11 cellular contexts compared by ENCODE assay signal in genomic region chr19:50947123-50947522, GRCh38. TPM values are rescaled to one million over a fixed set of nuclear protein-coding genes. Genes with fewer than 3 reads are reported as not detected.
"Had no signal": no experiment of that assay in that cellular context is flagged by ENCODE, and none has a peak within 500 bp of the region (broad histone marks: within the 10 kb centered on the region; RNA-seq: fewer than 3 reads in every experiment).

No MANE protein-coding gene starts in this region.

- DNase-seq: H9, HCEC 1CT, HFFc6, Kasumi-1, KG1 had no signal

- ATAC-seq: GM23338, HepG2 had no signal

- H3K27ac ChIP-seq: HL-60 had no signal

- H2AFZ ChIP-seq: GM23338 had no signal

- FAIRE-seq: HepG2 had no signal

- H3K4me3 ChIP-seq: GM23338 had no signal

- H3K4me2 ChIP-seq: GM23338 had no signal

RNA-seq across cellular contexts. Expression of gene KLK5, which starts 5.7 kb away (rescaled TPM):
- total RNA-seq: H4, H9, HepG2, HFFc6, HT1080 had no signal
- polyA plus RNA-seq: GM23338, HepG2, IgD-negative memory B cell had no signal

RNA-seq across cellular contexts. Expression of gene KLK6, which starts 22.3 kb away (rescaled TPM):
- total RNA-seq: H4, HFFc6, HT1080 had no signal
- polyA plus RNA-seq: IgD-negative memory B cell had no signal

RNA-seq across cellular contexts. Expression of gene KLK4, which starts 35.9 kb away (rescaled TPM):
- total RNA-seq: H4, HepG2, HFFc6, HT1080 had no signal
- polyA plus RNA-seq: HepG2, IgD-negative memory B cell had no signal

RNA-seq across cellular contexts. Expression of gene KLK7, which starts 36.6 kb away (rescaled TPM):
- total RNA-seq: H4, HepG2, HFFc6, HT1080 had no signal
- polyA plus RNA-seq: HepG2, IgD-negative memory B cell had no signal

RNA-seq across cellular contexts. Expression of gene KLK8, which starts 54.3 kb away (rescaled TPM):
- total RNA-seq: H4, HepG2, HFFc6, HT1080 had no signal
- polyA plus RNA-seq: HepG2, IgD-negative memory B cell had no signal
